Comparison of ENCODE assay signal across 12 cellular contexts in the genomic region with DNA sequence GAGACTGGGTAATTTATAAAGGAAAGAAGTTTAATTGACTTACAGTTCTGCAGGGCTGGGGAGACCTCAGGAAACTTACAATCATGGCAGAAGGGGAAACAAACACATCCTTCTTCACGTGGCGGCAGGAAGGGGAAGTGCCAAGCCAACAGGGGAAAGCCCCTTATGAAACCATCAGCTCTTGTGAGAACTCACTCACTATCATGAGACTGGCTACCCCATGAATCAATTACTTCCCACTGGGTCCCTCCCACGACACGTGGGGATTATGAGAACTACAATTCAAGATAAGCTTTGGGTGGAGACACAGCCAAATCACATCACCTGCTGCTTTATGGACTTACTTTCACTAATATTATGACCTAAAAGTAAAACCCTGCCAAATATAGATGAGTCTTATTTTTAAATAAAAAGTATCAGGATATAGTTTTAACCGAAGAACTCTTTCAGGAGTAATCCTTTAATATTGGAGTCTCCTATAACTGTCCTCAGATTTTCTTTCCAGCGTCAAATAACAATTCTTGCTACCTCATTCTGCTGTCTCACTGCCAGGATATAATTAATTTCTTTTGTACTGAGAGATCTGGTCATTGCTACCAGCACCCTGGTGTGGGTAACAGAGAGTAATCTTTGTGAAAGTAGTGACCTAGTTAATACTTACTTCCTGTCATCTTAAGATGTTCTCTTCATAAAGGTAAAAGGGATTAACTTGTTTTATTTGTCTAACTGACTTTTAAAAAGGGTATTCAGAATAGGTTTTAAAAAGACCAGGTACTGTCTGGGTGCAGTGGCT.
DNase-seq lines count a peak whose midpoint lies in the region; ATAC-seq and TF ChIP-seq lines count a peak whose summit lies in the region.
"Had no signal": no experiment of that assay in that cellular context is flagged by ENCODE, and none has a peak within 500 bp of the region (broad histone marks: within the 10 kb centered on the region; RNA-seq: fewer than 3 reads in every experiment).

No MANE protein-coding gene starts in this region.

- no peak overlapping the region for H3K4me2 ChIP-seq in MM.1S (ENCODE audit: low read depth, low read length)

- H3K9ac ChIP-seq in MM.1S (ENCODE audit: low read length) = no peak overlapping the region

- no peaks in the 10 kb centered on the region for H3K9me3 ChIP-seq in MM.1S (replicated peaks; ENCODE audit: insufficient read depth, low read length)
- no peaks in the 10 kb centered on the region for H3K9me3 ChIP-seq in psoas muscle
- H3K9me3 ChIP-seq in aorta (ENCODE audit: control insufficient read depth, low read length) = no peaks in the 10 kb centered on the region
- H3K9me3 ChIP-seq in esophagus squamous epithelium = no peaks in the 10 kb centered on the region
- H3K9me3 ChIP-seq: tibial nerve had no signal

- H3K4me1 ChIP-seq in MM.1S (ENCODE audit: low read length) (peaks cover 11% of the 10 kb centered on the region), psoas muscle (peaks cover 3% of the 10 kb centered on the region), aorta (ENCODE audit: control insufficient read depth in 1 of 2, insufficient read depth in 2 of 2, low read length in 2 of 2) (no peaks in the 10 kb centered on the region), esophagus squamous epithelium (no peaks in the 10 kb centered on the region)
- H3K4me1 ChIP-seq: tibial nerve had no signal

- TF ChIP-seq POLR2A in esophagus squamous epithelium (IDR thresholded peaks at IDR 0.05) = no peak

- TF ChIP-seq CTCF in GM12864 (IDR thresholded peaks at IDR 0.05; ENCODE audit: low read depth, low read length, missing control alignments) (no peak), MM.1S (IDR thresholded peaks at IDR 0.05; ENCODE audit: low read length) (no peak), psoas muscle (IDR thresholded peaks at IDR 0.05) (no peak), esophagus squamous epithelium (IDR thresholded peaks at IDR 0.05) (no peak)

- DNase-seq in GM12864 (ENCODE audit: low read depth) (peak; percentile 3), MM.1S (peak; percentile 46), psoas muscle (no peak), aorta (no peak), esophagus squamous epithelium (lab: John Stamatoyannopoulos, UW) (no peak)
- DNase-seq in activated naive CD4-positive, alpha-beta T cell treated with anti-CD3 and anti-CD28 coated beads, Interleukin-2, amount 50 U/mL, for 16 hours = peak; percentile 30
- DNase-seq: NCI-H2171 treated with DMSO at 0.1 percent for 48 hours had no signal

- H3K27me3 ChIP-seq in MM.1S (replicated peaks; ENCODE audit: insufficient read depth, low read length) = no peaks in the 10 kb centered on the region
- no peaks in the 10 kb centered on the region for H3K27me3 ChIP-seq in psoas muscle (ENCODE audit: insufficient read depth in 3 of 3, low read length in 2 of 3)
- H3K27me3 ChIP-seq in aorta (ENCODE audit: control insufficient read depth in 1 of 2, insufficient read depth in 2 of 2, low read length in 1 of 2) = no peaks in the 10 kb centered on the region
- H3K27me3 ChIP-seq in esophagus squamous epithelium = no peaks in the 10 kb centered on the region
- H3K27me3 ChIP-seq: cardiac muscle cell, tibial nerve had no signal

- no peaks in the 10 kb centered on the region for H4K20me1 ChIP-seq in MM.1S (ENCODE audit: insufficient read depth, low read length)

- no peaks in the 10 kb centered on the region for H3K79me2 ChIP-seq in MM.1S (ENCODE audit: low read length)

- H2AFZ ChIP-seq in MM.1S (ENCODE audit: low read length) = no peak overlapping the region

- H3K9me2 ChIP-seq in MM.1S (replicated peaks; ENCODE audit: insufficient read depth, low read length) = no peaks in the 10 kb centered on the region

- intact Hi-C loops in psoas muscle (cut with DNase I) (no loop called here), aorta (cut with DNase I) (no loop called here), esophagus squamous epithelium (cut with DNase I) (no loop called here)

- WGBS in psoas muscle, 3 donors = 66 to 74% (median 71%) methylated on average over 6 of the region's 6 CpGs
- whole genome bisulfite sequencing in aorta, 2 donors = 85 to 87% methylated on average over 6 of the region's 6 CpGs
- WGBS in esophagus squamous epithelium, 2 donors = 63 to 76% methylated on average over 6 of the region's 6 CpGs

- no peak overlapping the region for H3K27ac ChIP-seq in MM.1S (ENCODE audit: low read length)
- H3K27ac ChIP-seq in psoas muscle = peak overlapping the region; percentile 24
- no peak overlapping the region for H3K27ac ChIP-seq in aorta (ENCODE audit: low read depth in 1 of 2, low read length in 2 of 2)
- no peak overlapping the region for H3K27ac ChIP-seq in esophagus squamous epithelium
- H3K27ac ChIP-seq: cardiac muscle cell had no signal

- H3F3A ChIP-seq in MM.1S (ENCODE audit: insufficient read depth, low read length) = no peaks in the 10 kb centered on the region

- H3K36me3 ChIP-seq in MM.1S (replicated peaks; ENCODE audit: insufficient read depth, low read length) = no peaks in the 10 kb centered on the region
- H3K36me3 ChIP-seq in psoas muscle (ENCODE audit: insufficient read depth in 1 of 2, low read depth in 1 of 2) = peaks cover 3 to 68% of the 10 kb centered on the region in 2 donors
- no peaks in the 10 kb centered on the region for H3K36me3 ChIP-seq in aorta (ENCODE audit: control insufficient read depth in 1 of 2, insufficient read depth in 2 of 2, low read length in 1 of 2)
- peaks cover 0 to 65% (median 3%) of the 10 kb centered on the region in 3 donors for H3K36me3 ChIP-seq in esophagus squamous epithelium

- ATAC-seq in psoas muscle = peak in 3 of 4 donors; percentile 17 to 28 (median 18)
- no peak for ATAC-seq in HG03565 (IDR thresholded peaks at IDR 0.05; ENCODE audit: unreplicated experiment)
- ATAC-seq in GM18873 (IDR thresholded peaks at IDR 0.05; ENCODE audit: low FRiP score, unreplicated experiment) = no peak
- no peak for ATAC-seq in aorta (ENCODE audit: low FRiP score)
- ATAC-seq: SK-N-SH treated with all-trans-retinoic acid at 6 μM for 48 hours had no signal

- H3K4me3 ChIP-seq in GM12864 (ENCODE audit: low read depth, low read length) = no peak overlapping the region
- H3K4me3 ChIP-seq in MM.1S (ENCODE audit: low read length) = no peak overlapping the region
- H3K4me3 ChIP-seq in psoas muscle = no peak overlapping the region
- no peak overlapping the region for H3K4me3 ChIP-seq in aorta (ENCODE audit: low read length in 2 of 2)
- no peak overlapping the region for H3K4me3 ChIP-seq in esophagus squamous epithelium
- H3K4me3 ChIP-seq: cardiac muscle cell, tibial nerve had no signal

Comparison
In these comparisons a context has a peak if more than half of its experiments do, and no peak if none do; other contexts are left out.
1. DNase-seq: peak in GM12864 (single experiment), MM.1S (single experiment) and activated naive CD4-positive, alpha-beta T cell treated with anti-CD3 and anti-CD28 coated beads, Interleukin-2, amount 50 U/mL, for 16 hours (single experiment); none in psoas muscle (0 of 2), aorta (0 of 2) and esophagus squamous epithelium (single experiment).
2. ATAC-seq: peak in psoas muscle (3 of 4); none in HG03565 (single experiment), GM18873 (single experiment) and aorta (single experiment).